Comparison of ENCODE assay signal across 30 cellular contexts in genomic region chrX:134715930-134716619, GRCh38. TPM values are rescaled to one million over a fixed set of nuclear protein-coding genes. Genes with fewer than 3 reads are reported as not detected.
DNase-seq lines count a peak whose midpoint lies in the region; ATAC-seq and TF ChIP-seq lines count a peak whose summit lies in the region.
"Had no signal": no experiment of that assay in that cellular context is flagged by ENCODE, and none has a peak within 500 bp of the region (broad histone marks: within the 10 kb centered on the region; RNA-seq: fewer than 3 reads in every experiment).

No MANE protein-coding gene starts in this region.

- H3K27ac Mint-ChIP-seq in Caco-2 (ENCODE audit: unreplicated experiment) = peak overlapping the region; percentile 32
- peak overlapping the region in 2 of 3 experiments; percentile 48 to 60; a peak in 2 of 7 replicates for H3K27ac Mint-ChIP-seq in H9
- H3K27ac Mint-ChIP-seq in nephron progenitor cell = peak overlapping the region; percentile 87
- H3K27ac Mint-ChIP-seq: activated T-cell treated with anti-CD3 and anti-CD28 coated beads, Interleukin-2, amount 50 U/mL, for 24 hours; naive thymus-derived CD8-positive, alpha-beta T cell; stimulated activated naive CD8-positive, alpha-beta T cell treated with anti-CD3 and anti-CD28 coated beads, Interleukin-15, amount 100 ng/mL, for 72 hours had no signal

- no peak overlapping the region for H4K5ac ChIP-seq in H9 (ENCODE audit: insufficient read length, low read depth, low read length)

- H3K4me3 Mint-ChIP-seq in Caco-2 (ENCODE audit: unreplicated experiment) (no peak overlapping the region), H9 (no peak overlapping the region), nephron progenitor cell (peak overlapping the region; percentile 23)
- H3K4me3 Mint-ChIP-seq: activated T-cell treated with anti-CD3 and anti-CD28 coated beads, Interleukin-2, amount 50 U/mL, for 24 hours; CD14-positive monocyte; naive thymus-derived CD8-positive, alpha-beta T cell; stimulated activated naive CD8-positive, alpha-beta T cell treated with anti-CD3 and anti-CD28 coated beads, Interleukin-15, amount 100 ng/mL, for 72 hours had no signal

- H4K20me1 ChIP-seq in H9 (ENCODE audit: control insufficient read depth, insufficient read depth, insufficient read length) = no peaks in the 10 kb centered on the region

- WGBS in H9 (ENCODE audit: extremely low coverage, insufficient read length, low lambda C conversion rate) = no CpG with 5 or more reads among the region's 5 CpGs

- H3K18ac ChIP-seq in H9 (ENCODE audit: insufficient read length, low read depth, low read length) = no peak overlapping the region

- POLR2A ChIA-PET in Caco-2 (lab: Charles Lee) = no interaction called here

- H3K79me1 ChIP-seq in H9 (ENCODE audit: insufficient read depth, low read depth, low read length, poor library complexity, severe bottlenecking) = no peaks in the 10 kb centered on the region

- TF ChIP-seq CTCF in Caco-2 (IDR thresholded peaks at IDR 0.05; ENCODE audit: insufficient read depth in 1 of 2, low read depth in 1 of 2, low read length in 1 of 2, severe bottlenecking in 1 of 2, unreplicated experiment in 1 of 2) = no peak
- no peak for TF ChIP-seq CTCF in H9 (conservative IDR thresholded peaks at IDR 0.05)
- TF ChIP-seq CTCF in nephron progenitor cell (IDR thresholded peaks at IDR 0.05) = no peak

- no peak overlapping the region for H3T11ph ChIP-seq in H9 (ENCODE audit: low read length)

- H3K4me1 Mint-ChIP-seq in Caco-2 (ENCODE audit: low read depth, unreplicated experiment) = peaks cover 6% of the 10 kb centered on the region
- peaks cover 19 to 41% of the 10 kb centered on the region in 2 experiments for H3K4me1 Mint-ChIP-seq in H9
- H3K4me1 Mint-ChIP-seq in nephron progenitor cell = peaks cover 90% of the 10 kb centered on the region

- H4K91ac ChIP-seq in H9 (ENCODE audit: insufficient read length, low read depth, low read length) = no peak overlapping the region

- H2BK12ac ChIP-seq in H9 (ENCODE audit: insufficient read length, low read depth, low read length) = no peak overlapping the region

- no TSS peak for BruUV-seq in Caco-2 (replicated peaks; lab: Mats Ljungman, UMichigan)

- no peak overlapping the region for H3K9ac ChIP-seq in H9 (ENCODE audit: extremely low read depth, insufficient read length, low read length)
- H3K9ac ChIP-seq: parathyroid adenoma had no signal

- no peak overlapping the region for H3K4me3 ChIP-seq in Caco-2 (ENCODE audit: low read depth, low read length)
- H3K4me3 ChIP-seq: esophagus muscularis mucosa, hepatocyte, left ventricle myocardium inferior, thyroid gland had no signal

- no peak overlapping the region for H3K27ac ChIP-seq in H9 (ENCODE audit: insufficient read length, low read depth, low read length)
- H3K27ac ChIP-seq: brain microvascular endothelial cell, esophagus muscularis mucosa, hepatocyte, HL-60, left ventricle myocardium inferior, parathyroid adenoma, thyroid gland had no signal

- H2AFZ ChIP-seq in H9 (ENCODE audit: low read length) = no peak overlapping the region
- H2AFZ ChIP-seq: hepatocyte, parathyroid adenoma had no signal

- H3K56ac ChIP-seq in H9 (ENCODE audit: insufficient read length, low read depth, low read length) = no peak overlapping the region

- intact Hi-C loops in Caco-2 (cut with micrococcal nuclease; ENCODE audit: unreplicated experiment) = loop anchor here (5.0 kb wide), 1 partner anchor 44 kb away; no protein-coding TSS in a partner anchor

- no peaks in the 10 kb centered on the region for H3K79me2 ChIP-seq in H9 (ENCODE audit: insufficient read depth, low read length)
- H3K79me2 ChIP-seq: hepatocyte, parathyroid adenoma had no signal

- H3K27me3 Mint-ChIP-seq in Caco-2 (ENCODE audit: insufficient read depth, unreplicated experiment) (no peaks in the 10 kb centered on the region), H9 (ENCODE audit: low read depth) (no peaks in the 10 kb centered on the region; the same call in 1 of the 2 replicates), nephron progenitor cell (ENCODE audit: low read depth, poor library complexity) (no peaks in the 10 kb centered on the region)

- H3K9me3 ChIP-seq in Caco-2 = no peaks in the 10 kb centered on the region
- no peaks in the 10 kb centered on the region for H3K9me3 ChIP-seq in H9 (ENCODE audit: control insufficient read depth, low read depth, low read length)
- H3K9me3 ChIP-seq: esophagus muscularis mucosa, left ventricle myocardium inferior, thyroid gland had no signal

- no peak for DNase-seq in Caco-2
- peak; percentile 34 for DNase-seq in H9
- DNase-seq in SHP77 treated with DMSO at 0.1 percent for 48 hours (lab: John Stamatoyannopoulos, UW) = peak; percentile 49
- DNase-seq in nephron progenitor cell = peak; percentile 44
- DNase-seq in germinal center (ENCODE audit: low spot score) = no peak
- DNase-seq: activated CD4-positive, alpha-beta T cell treated with anti-CD3 and anti-CD28 coated beads for 4 hours; activated CD8-positive, alpha-beta memory T cell treated with anti-CD3 and anti-CD28 coated beads for 24 hours; activated T-cell treated with anti-CD3 and anti-CD28 coated beads, Interleukin-2, amount 50 U/mL, for 24 hours; brain microvascular endothelial cell; DMS 273 treated with DMSO at 0.1 percent for 48 hours; effector memory CD4-positive, alpha-beta T cell; foreskin melanocyte; GF-D8; HCEC 1CT; left ventricle myocardium inferior; naive thymus-derived CD8-positive, alpha-beta T cell; NCI-H1048; NCI-H524 treated with DMSO at 0.1 percent for 48 hours; right cardiac atrium; stimulated activated naive CD8-positive, alpha-beta T cell treated with anti-CD3 and anti-CD28 coated beads, Interleukin-15, amount 100 ng/mL, for 72 hours; thyroid gland had no signal

- H3K27me3 ChIP-seq in Caco-2 (replicated peaks; ENCODE audit: control insufficient read depth, insufficient read depth, low read length) (no peaks in the 10 kb centered on the region), H9 (ENCODE audit: insufficient read depth, low read length) (no peaks in the 10 kb centered on the region)
- H3K27me3 ChIP-seq: brain microvascular endothelial cell, hepatocyte, thyroid gland had no signal

- H3K23ac ChIP-seq in H9 (ENCODE audit: insufficient read length, low read depth, low read length) = no peak overlapping the region

- no peaks in the 10 kb centered on the region for H3K36me3 ChIP-seq in Caco-2 (ENCODE audit: control insufficient read depth, insufficient read depth, low read length)
- H3K36me3 ChIP-seq: brain microvascular endothelial cell, esophagus muscularis mucosa, left ventricle myocardium inferior, thyroid gland had no signal

- H3K4me1 ChIP-seq in Caco-2 (peaks cover 22% of the 10 kb centered on the region), H9 (ENCODE audit: insufficient read depth, low read length) (peaks cover 5% of the 10 kb centered on the region; the same call in 1 of the 2 replicates)
- H3K4me1 ChIP-seq: parathyroid adenoma, thyroid gland had no signal

- ATAC-seq in GM18517 (IDR thresholded peaks at IDR 0.05; ENCODE audit: unreplicated experiment) (no peak), HG02938 (IDR thresholded peaks at IDR 0.05; ENCODE audit: unreplicated experiment) (no peak), GM21423 (IDR thresholded peaks at IDR 0.05; ENCODE audit: unreplicated experiment) (no peak)
- ATAC-seq: naive thymus-derived CD8-positive, alpha-beta T cell; right cardiac atrium; stimulated activated naive CD8-positive, alpha-beta T cell treated with anti-CD3 and anti-CD28 coated beads, Interleukin-15, amount 100 ng/mL, for 72 hours had no signal

- H2BK5ac ChIP-seq in H9 (ENCODE audit: insufficient read length, low read length) = no peak overlapping the region

- no peak overlapping the region for H2BK15ac ChIP-seq in H9 (ENCODE audit: low read depth, low read length)

- H3K36me3 Mint-ChIP-seq in Caco-2 (ENCODE audit: insufficient read depth, unreplicated experiment) (no peaks in the 10 kb centered on the region), H9 (ENCODE audit: insufficient read depth in 1 of 3, low read depth in 3 of 3) (peaks cover 0 to 3% (median 0%) of the 10 kb centered on the region in 3 experiments; a peak in 4 of 7 replicates), nephron progenitor cell (ENCODE audit: low read depth) (peaks cover 4% of the 10 kb centered on the region)
- H3K36me3 Mint-ChIP-seq: CD14-positive monocyte; naive thymus-derived CD8-positive, alpha-beta T cell had no signal

- CTCF ChIA-PET in Caco-2 (lab: Charles Lee) = no interaction called here

- no peaks in the 10 kb centered on the region for H3K23me2 ChIP-seq in H9 (ENCODE audit: insufficient read length, low read depth, low read length, poor library complexity, severe bottlenecking)

- H2BK20ac ChIP-seq in H9 (ENCODE audit: low read depth, low read length, poor library complexity, severe bottlenecking) = no peak overlapping the region

- no peak overlapping the region for H4K8ac ChIP-seq in H9 (replicated peaks; ENCODE audit: insufficient read length, low read depth, low read length)

- no peak overlapping the region for H2BK120ac ChIP-seq in H9 (ENCODE audit: low read depth, low read length, poor library complexity, severe bottlenecking)

- H3K14ac ChIP-seq in H9 (ENCODE audit: insufficient read depth, low read length) = no peak overlapping the region

- H3K4me2 ChIP-seq in H9 (ENCODE audit: insufficient read depth, insufficient read length, low read length) = no peak overlapping the region
- H3K4me2 ChIP-seq: hepatocyte had no signal

- H3K9me3 Mint-ChIP-seq in Caco-2 (ENCODE audit: unreplicated experiment) = no peaks in the 10 kb centered on the region
- peaks cover 3 to 77% of the 10 kb centered on the region in 2 experiments; a peak in 3 of 5 replicates for H3K9me3 Mint-ChIP-seq in H9
- peaks cover 56% of the 10 kb centered on the region for H3K9me3 Mint-ChIP-seq in nephron progenitor cell
- H3K9me3 Mint-ChIP-seq: activated T-cell treated with anti-CD3 and anti-CD28 coated beads, Interleukin-2, amount 50 U/mL, for 24 hours; CD14-positive monocyte; naive thymus-derived CD8-positive, alpha-beta T cell; stimulated activated naive CD8-positive, alpha-beta T cell treated with anti-CD3 and anti-CD28 coated beads, Interleukin-15, amount 100 ng/mL, for 72 hours had no signal

- H2AK5ac ChIP-seq in H9 (ENCODE audit: insufficient read length, low read length) = no peak overlapping the region

- no peak overlapping the region for H3K4ac ChIP-seq in H9 (ENCODE audit: low read depth, low read length)

RNA-seq across cellular contexts. Expression of gene PLAC1, which starts 57.8 kb away (rescaled TPM):
- total RNA-seq in Caco-2 (2022) = 1.9 and 2.7 TPM in 2 replicates
- total RNA-seq in H9 (2021) = 0.50 and 0.68 TPM in 2 replicates
- total RNA-seq: esophagus muscularis mucosa; left ventricle myocardium inferior; naive thymus-derived CD8-positive, alpha-beta T cell; right cardiac atrium; T-helper 2 cell treated with Interferon-gamma antibody and Interleukin-4, amounts not matched to agents 100 ng/mL and 5 ng/mL, for 36 hours; thyroid gland had no signal

Comparison
In these comparisons a context has a peak if more than half of its experiments do, and no peak if none do; other contexts are left out.
1. DNase-seq: peak in H9 (single experiment), SHP77 treated with DMSO at 0.1 percent for 48 hours (single experiment) and nephron progenitor cell (single experiment); none in Caco-2 (0 of 2) and germinal center (single experiment).
2. H3K27ac Mint-ChIP-seq: peak in every context shown above with its lines; median percentile 87 in nephron progenitor cell; 54 in H9; 32 in Caco-2.